ENCODE assay signal across 34 cellular contexts in the genomic region with DNA sequence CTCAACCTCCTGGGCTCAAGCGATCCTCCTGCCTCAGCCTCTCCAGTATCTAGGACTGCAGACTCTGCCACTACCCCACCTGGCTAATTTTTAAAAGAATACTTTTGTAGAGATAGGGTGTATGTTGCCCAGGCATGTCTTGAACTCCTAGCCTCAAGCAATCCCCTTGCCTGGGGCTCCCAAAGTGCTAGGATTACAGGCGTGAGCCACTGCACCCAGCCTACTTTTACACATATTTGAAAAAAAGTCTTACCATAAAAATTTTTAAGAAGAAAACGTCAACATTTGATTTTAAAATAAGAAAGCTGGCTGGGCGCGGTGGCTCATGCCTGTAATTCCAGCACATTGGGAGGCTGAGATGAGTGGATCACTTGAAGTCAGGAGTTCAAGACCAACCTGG.
"Had no signal": no experiment of that assay in that cellular context is flagged by ENCODE, and none has a peak within 500 bp of the region (broad histone marks: within the 10 kb centered on the region; RNA-seq: fewer than 3 reads in every experiment).

No MANE protein-coding gene starts in this region.

- H3K9ac ChIP-seq: KMS-11 had no signal

- H3K4me2 ChIP-seq: KMS-11 had no signal

- DNase-seq: Karpas-422, Kasumi-1, MG63, MM.1S, MV-4-11, NCI-H1048, NCI-H1092, NCI-H1092 treated with DMSO at 0.1 percent for 48 hours, NCI-H1105, NCI-H1105 treated with DMSO at 0.1 percent for 48 hours, NCI-H1417, NCI-H1417 treated with DMSO at 0.1 percent for 48 hours, NCI-H1436, NCI-H1436 treated with DMSO at 0.1 percent for 48 hours, NCI-H146, NCI-H1694, NCI-H1694 treated with DMSO at 0.1 percent for 48 hours, NCI-H187, NCI-H187 treated with DMSO at 0.1 percent for 48 hours, NCI-H1930, NCI-H2029, NCI-H2029 treated with DMSO at 0.1 percent for 48 hours, NCI-H2081, NCI-H2081 treated with DMSO at 0.1 percent for 48 hours, NCI-H2107, NCI-H2171, NCI-H2171 treated with DMSO at 0.1 percent for 48 hours, NCI-H2227 treated with DMSO at 0.1 percent for 48 hours, NCI-H226, NCI-H345, NCI-H446, NCI-H446 treated with DMSO at 0.1 percent for 48 hours, NCI-H510A had no signal

- H3K4me3 ChIP-seq: MG63 had no signal

- H3K9me3 ChIP-seq: MG63 had no signal

- H3K27me3 ChIP-seq: MG63 had no signal

- H3K27ac ChIP-seq: KMS-11 had no signal

- H3K36me3 ChIP-seq: MG63 had no signal
